9 cellular contexts compared by ENCODE assay signal in the genomic region with DNA sequence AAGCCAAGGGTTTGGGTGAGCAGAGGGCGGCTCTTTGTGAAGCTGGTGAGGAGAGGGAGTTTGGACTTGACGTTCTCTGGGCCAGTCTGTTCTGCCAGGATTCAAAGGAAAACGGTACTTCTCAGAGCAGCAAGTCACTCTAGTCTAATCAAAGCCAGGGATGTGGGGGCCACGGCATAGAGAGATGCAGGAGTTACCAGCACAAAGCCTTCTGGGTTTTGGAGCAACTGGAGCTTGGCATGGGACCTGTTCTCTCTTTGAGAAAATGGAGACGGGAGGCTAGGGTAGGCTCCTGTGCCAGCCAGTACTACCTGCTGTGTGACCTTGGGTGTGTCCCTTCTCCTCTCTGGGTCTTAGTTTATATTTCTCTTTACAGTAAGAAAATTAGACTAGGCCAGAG. TPM values are rescaled to one million over a fixed set of nuclear protein-coding genes. Genes with fewer than 3 reads are reported as not detected.
DNase-seq lines count a peak whose midpoint lies in the region; ATAC-seq, FAIRE-seq and TF ChIP-seq lines count a peak whose summit lies in the region.
"Had no signal": no experiment of that assay in that cellular context is flagged by ENCODE, and none has a peak within 500 bp of the region (broad histone marks: within the 10 kb centered on the region; RNA-seq: fewer than 3 reads in every experiment).

No MANE protein-coding gene starts in this region.

- H3K27me3 Mint-ChIP-seq in astrocyte (ENCODE audit: low read depth, unreplicated experiment): no peaks in the 10 kb centered on the region

- peak overlapping the region; percentile 80 for H3K4me2 ChIP-seq in HepG2 (ENCODE audit: low read depth, low read length)
- H3K4me2 ChIP-seq in astrocyte (ENCODE audit: low read length): peak overlapping the region; percentile 91

- H3K27ac Mint-ChIP-seq in astrocyte (ENCODE audit: unreplicated experiment): peak overlapping the region; percentile 51

- peaks cover 75% of the 10 kb centered on the region for H3K4me1 ChIP-seq in HepG2 (ENCODE audit: insufficient read depth, low read length)
- H3K4me1 ChIP-seq in right lobe of liver: peaks cover 0 to 44% (median 19%) of the 10 kb centered on the region in 4 donors
- peaks cover 19% of the 10 kb centered on the region for H3K4me1 ChIP-seq in astrocyte (ENCODE audit: insufficient read depth, low read length)
- H3K4me1 ChIP-seq in mesodermal cell (ENCODE audit: control insufficient read depth, insufficient read depth, low read length, poor library complexity, severe bottlenecking): peaks cover 17% of the 10 kb centered on the region

- CTCF ChIA-PET in HepG2 (lab: Yijun Ruan, JAX; ENCODE audit: low intra/inter-chr PET ratio, low total read pairs): no interaction called here

- FAIRE-seq in HepG2 (lab: Jason Lieb, UNC): no peak
- no peak for FAIRE-seq in astrocyte (lab: Jason Lieb, UNC)

- H3K4me3 ChIP-seq in HepG2 (replicated peaks in 1 of 3; ENCODE audit: insufficient read depth in 1 of 3, low read depth in 2 of 3, low read length in 3 of 3) (peak overlapping the region in 1 of 3 experiments; percentile 76; a peak in 3 of 6 replicates), right lobe of liver (no peak overlapping the region), astrocyte (ENCODE audit: insufficient read depth, low read depth, low read length) (peak overlapping the region; percentile 69), mesodermal cell (ENCODE audit: extremely low read depth, insufficient read depth, low read length, poor library complexity, severe bottlenecking) (peak overlapping the region; percentile 71)

- POLR2A ChIA-PET in HepG2 (lab: Yijun Ruan, JAX): interaction anchor here (0.6 kb wide), 1 partner anchor 39 kb away, joined by 4 read pairs; no protein-coding TSS in a partner anchor

- H3K27ac ChIP-seq in HepG2 (ENCODE audit: extremely low read length, insufficient read depth, low read length) (peak overlapping the region; percentile 7), right lobe of liver (no peak overlapping the region), astrocyte (ENCODE audit: low read depth, low read length) (no peak overlapping the region), mesodermal cell (ENCODE audit: low read depth, low read length, severe bottlenecking) (no peak overlapping the region)

- intact Hi-C loops in HepG2 (cut with micrococcal nuclease; ENCODE audit: unreplicated experiment): no loop called here
- intact Hi-C loops in right lobe of liver (cut with DNase I): no loop called here

- H4K20me1 ChIP-seq in HepG2 (ENCODE audit: insufficient read depth, low read length): peaks cover 2% of the 10 kb centered on the region; the same call in 1 of the 2 replicates
- peaks cover 49% of the 10 kb centered on the region for H4K20me1 ChIP-seq in astrocyte (ENCODE audit: insufficient read depth, low read length)

- BruUV-seq in HepG2 (replicated peaks; lab: Mats Ljungman, UMichigan): no TSS peak

- H3K36me3 Mint-ChIP-seq in astrocyte (ENCODE audit: low read depth, unreplicated experiment): peaks cover 32% of the 10 kb centered on the region

- H3K27me3 ChIP-seq in HepG2 (ENCODE audit: control insufficient read depth in 1 of 2, insufficient read depth in 2 of 2, low read length in 2 of 2): no peaks in the 10 kb centered on the region
- H3K27me3 ChIP-seq in right lobe of liver: no peaks in the 10 kb centered on the region
- H3K27me3 ChIP-seq in astrocyte (ENCODE audit: insufficient read depth, low read length): no peaks in the 10 kb centered on the region

- peak overlapping the region; percentile 90 for H3K4me3 Mint-ChIP-seq in astrocyte (ENCODE audit: unreplicated experiment)

- WGBS in HepG2 (ENCODE audit: low lambda C conversion rate): 86% methylated on average over 5 of the region's 5 CpGs
- 93% methylated on average over 2 of the region's 5 CpGs for WGBS in right lobe of liver (ENCODE audit: insufficient coverage, low coverage, low lambda C conversion rate, missing lambda C conversion rate)
- WGBS in mesodermal cell (ENCODE audit: insufficient coverage in 2 of 2), 2 experiments: 98 to 100% methylated on average over 4 of the region's 5 CpGs

- H2AFZ ChIP-seq in HepG2 (ENCODE audit: low read length) (no peak overlapping the region), astrocyte (ENCODE audit: low read depth, low read length) (no peak overlapping the region)

- TF ChIP-seq CTCF in HepG2 (CRISPR knock-in tag; IDR thresholded peaks at IDR 0.05) (no peak), right lobe of liver (IDR thresholded peaks at IDR 0.05) (no peak), astrocyte (IDR thresholded peaks at IDR 0.05; ENCODE audit: insufficient read depth, low read depth, low read length) (no peak), omental fat pad (IDR thresholded peaks at IDR 0.05) (no peak)

- ATAC-seq in HepG2 (no peak), right lobe of liver (no peak), HG03442 (IDR thresholded peaks at IDR 0.05; ENCODE audit: unreplicated experiment) (no peak), omental fat pad (ENCODE audit: low FRiP score) (no peak)

- TF ChIP-seq POLR2A in HepG2 (IDR thresholded peaks at IDR 0.05; ENCODE audit: insufficient read depth in 1 of 2, low read depth in 2 of 2, low read length in 2 of 2) (no peak), right lobe of liver (IDR thresholded peaks at IDR 0.05) (no peak)

- H3K9me3 Mint-ChIP-seq in astrocyte (ENCODE audit: unreplicated experiment): no peaks in the 10 kb centered on the region

- peak overlapping the region; percentile 84; the same call in 1 of the 2 replicates for H3K9ac ChIP-seq in HepG2 (ENCODE audit: insufficient read depth, low read depth, low read length)
- peak overlapping the region; percentile 97 for H3K9ac ChIP-seq in astrocyte (ENCODE audit: low read length)

- TF ChIP-seq EP300 in HepG2 (IDR thresholded peaks at IDR 0.05; ENCODE audit: low read depth in 2 of 2, low read length in 2 of 2) (no peak), HepG2 (CRISPR knock-in tag; IDR thresholded peaks at IDR 0.05; ENCODE audit: borderline replicate concordance) (no peak)

- H3K9me3 ChIP-seq in HepG2 (ENCODE audit: low read length) (no peaks in the 10 kb centered on the region), right lobe of liver (no peaks in the 10 kb centered on the region), astrocyte (ENCODE audit: insufficient read depth, low read depth, low read length) (no peaks in the 10 kb centered on the region), mesodermal cell (ENCODE audit: control insufficient read depth, low read length) (no peaks in the 10 kb centered on the region)

- DNase-seq in HepG2 (ENCODE audit: low spot score) (no peak), right lobe of liver (no peak), astrocyte (ENCODE audit: low read depth) (no peak), NCI-H1694 (lab: John Stamatoyannopoulos, UW) (no peak), omental fat pad (ENCODE audit: low spot score) (no peak), SKM-1 treated with dmso at 0.1 percent for 144 hours (lab: John Stamatoyannopoulos, UW; ENCODE audit: unreplicated experiment) (no peak)
- DNase-seq: amniotic stem cell had no signal

- no peak for TF ChIP-seq RAD21 in HepG2 (CRISPR knock-in tag; IDR thresholded peaks at IDR 0.05)

- peaks cover 50% of the 10 kb centered on the region for H3K79me2 ChIP-seq in HepG2 (ENCODE audit: insufficient read depth, low read length)
- H3K79me2 ChIP-seq in astrocyte (ENCODE audit: insufficient read depth, low read length): peaks cover 59% of the 10 kb centered on the region

- H3K4me1 Mint-ChIP-seq in astrocyte (ENCODE audit: low read depth, unreplicated experiment): peaks cover 31% of the 10 kb centered on the region

- H3K36me3 ChIP-seq in HepG2 (replicated peaks in 1 of 2; ENCODE audit: control insufficient read depth in 1 of 2, insufficient read depth in 2 of 2, low read length in 2 of 2) (peaks cover 14 to 33% of the 10 kb centered on the region in 2 experiments; a peak in 4 of 5 replicates), right lobe of liver (peaks cover 0 to 34% (median 14%) of the 10 kb centered on the region in 4 donors), astrocyte (ENCODE audit: insufficient read depth, low read length) (peaks cover 17% of the 10 kb centered on the region), mesodermal cell (ENCODE audit: control insufficient read depth, insufficient read depth, low read length) (peaks cover 58% of the 10 kb centered on the region)

- in situ Hi-C loops in HepG2 (cut with HindIII; ENCODE audit: extremely low pct_ligation_motif_present, low pct_unique_long_range_greater_than_20kb): no loop called here

RNA-seq across cellular contexts. Expression of a gene that starts 2.1 kb away (rescaled TPM):
- 67.8 and 70.7 TPM in 2 replicates for total RNA-seq in HepG2 (2016; rRNA removed; fragmentation: Illumina TruSeq; extraction: Trizol)
- 4.6 and 5.6 TPM in 2 replicates for total RNA-seq in HepG2 (2016; cell fraction: cytosol; rRNA removed; fragmentation: Illumina TruSeq; extraction: Trizol; ENCODE audit: low read depth)
- total RNA-seq in HepG2 (2016; cell fraction: insoluble cytoplasmic fraction; rRNA removed; fragmentation: Illumina TruSeq; extraction: Trizol): 62.2 and 69.2 TPM in 2 replicates
- 18.3 and 20.1 TPM in 2 replicates for total RNA-seq in HepG2 (2016; cell fraction: membrane; rRNA removed; fragmentation: Illumina TruSeq; extraction: Trizol)
- 43.1 and 47.6 TPM in 2 replicates for total RNA-seq in HepG2 (2016; cell fraction: nucleus; rRNA removed; fragmentation: Illumina TruSeq; extraction: Trizol)
- 29.6 and 35.3 TPM in 2 replicates for polyA plus RNA-seq in HepG2 (2011; rRNA removed)
- polyA plus RNA-seq in HepG2 (2011; cell fraction: cytosol; rRNA removed): 24.4 and 26.4 TPM in 2 replicates
- polyA plus RNA-seq in HepG2 (2011; cell fraction: nucleus; rRNA removed): 61.7 and 67.4 TPM in 2 replicates
- 17.6 and 25.1 TPM in 2 replicates for polyA plus RNA-seq in HepG2 (2012)
- polyA plus RNA-seq in HepG2 (2016; cell fraction: cytosol; fragmentation: Illumina TruSeq; extraction: Trizol; ENCODE audit: low read depth): 1.8 and 2.5 TPM in 2 replicates
- 31.0 and 40.7 TPM in 2 replicates for polyA plus RNA-seq in HepG2 (2016; cell fraction: insoluble cytoplasmic fraction; fragmentation: Illumina TruSeq; extraction: Trizol; ENCODE audit: low read depth)
- 6.7 and 7.2 TPM in 2 replicates for polyA plus RNA-seq in HepG2 (2016; cell fraction: membrane; fragmentation: Illumina TruSeq; extraction: Trizol; ENCODE audit: low read depth)
- 57.5 and 57.8 TPM in 2 replicates for polyA plus RNA-seq in HepG2 (2016; cell fraction: nucleus; fragmentation: Illumina TruSeq; extraction: Trizol; ENCODE audit: insufficient read depth, low read depth)
- polyA minus RNA-seq in HepG2 (2011; rRNA and poly(A)+ RNA removed; ENCODE audit: low replicate concordance): 48.5 and 59.2 TPM in 2 replicates
- polyA minus RNA-seq in HepG2 (2011; cell fraction: cytosol; rRNA and poly(A)+ RNA removed): 21.2 and 22.2 TPM in 2 replicates
- polyA minus RNA-seq in HepG2 (2011; cell fraction: nucleus; rRNA and poly(A)+ RNA removed): 18.9 and 23.6 TPM in 2 replicates
- 10 to 100 TPM; 26.0 to 39.6 (median 33.5) TPM for total RNA-seq in right lobe of liver
- total RNA-seq in astrocyte: 65.8 and 66.6 TPM in 2 replicates
- 34.1 TPM for polyA plus RNA-seq in mesodermal cell (2013, experiment 1 of 2)
- polyA plus RNA-seq in mesodermal cell (2013, experiment 2 of 2): 28.4 TPM
- total RNA-seq in omental fat pad: 10 to 100 TPM; 41.9 to 80.8 (median 49.0) TPM

RNA-seq across cellular contexts. Expression of a gene that starts 18.8 kb away (rescaled TPM):
- total RNA-seq in HepG2 (2016; rRNA removed; fragmentation: Illumina TruSeq; extraction: Trizol): 2.8 and 3.5 TPM in 2 replicates
- total RNA-seq in HepG2 (2016; cell fraction: cytosol; rRNA removed; fragmentation: Illumina TruSeq; extraction: Trizol; ENCODE audit: low read depth): 0.53 and 1.1 TPM in 2 replicates
- total RNA-seq in HepG2 (2016; cell fraction: insoluble cytoplasmic fraction; rRNA removed; fragmentation: Illumina TruSeq; extraction: Trizol): 3.1 and 3.8 TPM in 2 replicates
- total RNA-seq in HepG2 (2016; cell fraction: membrane; rRNA removed; fragmentation: Illumina TruSeq; extraction: Trizol): 1.3 and 1.9 TPM in 2 replicates
- total RNA-seq in HepG2 (2016; cell fraction: nucleus; rRNA removed; fragmentation: Illumina TruSeq; extraction: Trizol): 0.75 and 0.81 TPM in 2 replicates
- polyA plus RNA-seq in HepG2 (2011; rRNA removed): 2.6 TPM in 2 replicates
- 1.9 and 2.6 TPM in 2 replicates for polyA plus RNA-seq in HepG2 (2011; cell fraction: cytosol; rRNA removed)
- polyA plus RNA-seq in HepG2 (2011; cell fraction: nucleus; rRNA removed): 4.6 and 5.6 TPM in 2 replicates
- 3.4 and 4.3 TPM in 2 replicates for polyA plus RNA-seq in HepG2 (2012)
- polyA plus RNA-seq in HepG2 (2016; cell fraction: cytosol; fragmentation: Illumina TruSeq; extraction: Trizol; ENCODE audit: low read depth): 0.87 and 1.5 TPM in 2 replicates
- polyA plus RNA-seq in HepG2 (2016; cell fraction: insoluble cytoplasmic fraction; fragmentation: Illumina TruSeq; extraction: Trizol; ENCODE audit: low read depth): 1.5 and 1.7 TPM in 2 replicates
- 0.65 and 0.95 TPM in 2 replicates for polyA plus RNA-seq in HepG2 (2016; cell fraction: membrane; fragmentation: Illumina TruSeq; extraction: Trizol; ENCODE audit: low read depth)
- 1.8 and 2.3 TPM in 2 replicates for polyA plus RNA-seq in HepG2 (2016; cell fraction: nucleus; fragmentation: Illumina TruSeq; extraction: Trizol; ENCODE audit: insufficient read depth, low read depth)
- 0.26 and 2.1 TPM in 2 replicates for polyA minus RNA-seq in HepG2 (2011; rRNA and poly(A)+ RNA removed; ENCODE audit: low replicate concordance)
- 0.89 and 1.9 TPM in 2 replicates for polyA minus RNA-seq in HepG2 (2011; cell fraction: cytosol; rRNA and poly(A)+ RNA removed)
- 0.75 and 1.0 TPM in 2 replicates for polyA minus RNA-seq in HepG2 (2011; cell fraction: nucleus; rRNA and poly(A)+ RNA removed)
- total RNA-seq in right lobe of liver: 1 to 10 TPM in 2 of 6 experiments, under 1 TPM in 4; 0.56 to 1.3 (median 0.68) TPM
- 16.0 and 19.2 TPM in 2 replicates for total RNA-seq in astrocyte
- polyA plus RNA-seq in mesodermal cell (2013, experiment 1 of 2): 30.2 TPM
- polyA plus RNA-seq in mesodermal cell (2013, experiment 2 of 2): 33.3 TPM
- 1 to 10 TPM; 2.6 to 5.5 (median 3.1) TPM for total RNA-seq in omental fat pad

RNA-seq across cellular contexts. Expression of a gene that starts 23.9 kb away (rescaled TPM):
- total RNA-seq in HepG2 (2016; rRNA removed; fragmentation: Illumina TruSeq; extraction: Trizol) (2.3 and 3.0 TPM in 2 replicates), right lobe of liver (under 1 TPM; 0.27 to 0.87 (median 0.41) TPM), astrocyte (0.87 and 1.0 TPM in 2 replicates), omental fat pad (1 to 10 TPM in 3 of 4 donors, under 1 TPM in 1; 0.60 to 1.9 (median 1.2) TPM)
- total RNA-seq in HepG2 (2016; cell fraction: cytosol; rRNA removed; fragmentation: Illumina TruSeq; extraction: Trizol; ENCODE audit: low read depth): 0.62 and 0.71 TPM in 2 replicates
- total RNA-seq in HepG2 (2016; cell fraction: insoluble cytoplasmic fraction; rRNA removed; fragmentation: Illumina TruSeq; extraction: Trizol): 3.2 TPM in 2 replicates
- 1.4 and 1.7 TPM in 2 replicates for total RNA-seq in HepG2 (2016; cell fraction: membrane; rRNA removed; fragmentation: Illumina TruSeq; extraction: Trizol)
- 2.2 and 3.1 TPM in 2 replicates for total RNA-seq in HepG2 (2016; cell fraction: nucleus; rRNA removed; fragmentation: Illumina TruSeq; extraction: Trizol)
- polyA plus RNA-seq in HepG2 (2011; rRNA removed): 1.5 and 1.7 TPM in 2 replicates
- polyA plus RNA-seq in HepG2 (2011; cell fraction: cytosol; rRNA removed): 1.4 and 1.5 TPM in 2 replicates
- polyA plus RNA-seq in HepG2 (2011; cell fraction: nucleus; rRNA removed): 1.5 and 2.0 TPM in 2 replicates
- 0.89 and 1.6 TPM in 2 replicates for polyA plus RNA-seq in HepG2 (2012)
- 0.54 and 0.60 TPM in 2 replicates for polyA plus RNA-seq in HepG2 (2016; cell fraction: cytosol; fragmentation: Illumina TruSeq; extraction: Trizol; ENCODE audit: low read depth)
- polyA plus RNA-seq in HepG2 (2016; cell fraction: insoluble cytoplasmic fraction; fragmentation: Illumina TruSeq; extraction: Trizol; ENCODE audit: low read depth): 3.2 TPM in 2 replicates
- polyA plus RNA-seq in HepG2 (2016; cell fraction: membrane; fragmentation: Illumina TruSeq; extraction: Trizol; ENCODE audit: low read depth): 0.99 and 1.1 TPM in 2 replicates
- 5.3 and 6.6 TPM in 2 replicates for polyA plus RNA-seq in HepG2 (2016; cell fraction: nucleus; fragmentation: Illumina TruSeq; extraction: Trizol; ENCODE audit: insufficient read depth, low read depth)
- polyA minus RNA-seq in HepG2 (2011; rRNA and poly(A)+ RNA removed; ENCODE audit: low replicate concordance): 1.5 and 5.0 TPM in 2 replicates
- polyA minus RNA-seq in HepG2 (2011; cell fraction: cytosol; rRNA and poly(A)+ RNA removed): 0.53 and 0.69 TPM in 2 replicates
- polyA minus RNA-seq in HepG2 (2011; cell fraction: nucleus; rRNA and poly(A)+ RNA removed): 1.7 and 1.9 TPM in 2 replicates
- 3.9 TPM for polyA plus RNA-seq in mesodermal cell (2013, experiment 1 of 2)
- polyA plus RNA-seq in mesodermal cell (2013, experiment 2 of 2): 3.6 TPM

RNA-seq across cellular contexts. Expression of a gene that starts 27.3 kb away (rescaled TPM):
- not detected in 2 replicates for total RNA-seq in HepG2 (2016; rRNA removed; fragmentation: Illumina TruSeq; extraction: Trizol)
- total RNA-seq in HepG2 (2016; cell fraction: cytosol; rRNA removed; fragmentation: Illumina TruSeq; extraction: Trizol; ENCODE audit: low read depth): not detected in 2 replicates
- total RNA-seq in HepG2 (2016; cell fraction: insoluble cytoplasmic fraction; rRNA removed; fragmentation: Illumina TruSeq; extraction: Trizol): not detected in 2 replicates
- not detected in 2 replicates for total RNA-seq in HepG2 (2016; cell fraction: membrane; rRNA removed; fragmentation: Illumina TruSeq; extraction: Trizol)
- total RNA-seq in HepG2 (2016; cell fraction: nucleus; rRNA removed; fragmentation: Illumina TruSeq; extraction: Trizol): not detected in 2 replicates
- not detected in 2 replicates for polyA plus RNA-seq in HepG2 (2011; rRNA removed)
- polyA plus RNA-seq in HepG2 (2011; cell fraction: cytosol; rRNA removed): not detected in 2 replicates
- not detected in 2 replicates for polyA plus RNA-seq in HepG2 (2011; cell fraction: nucleus; rRNA removed)
- 0.09 and 0.12 TPM in 2 replicates for polyA plus RNA-seq in HepG2 (2012)
- polyA plus RNA-seq in HepG2 (2016; cell fraction: cytosol; fragmentation: Illumina TruSeq; extraction: Trizol; ENCODE audit: low read depth): not detected in 2 replicates
- not detected in 2 replicates for polyA plus RNA-seq in HepG2 (2016; cell fraction: insoluble cytoplasmic fraction; fragmentation: Illumina TruSeq; extraction: Trizol; ENCODE audit: low read depth)
- not detected in 2 replicates for polyA plus RNA-seq in HepG2 (2016; cell fraction: membrane; fragmentation: Illumina TruSeq; extraction: Trizol; ENCODE audit: low read depth)
- polyA plus RNA-seq in HepG2 (2016; cell fraction: nucleus; fragmentation: Illumina TruSeq; extraction: Trizol; ENCODE audit: insufficient read depth, low read depth): not detected in 2 replicates
- polyA minus RNA-seq in HepG2 (2011; rRNA and poly(A)+ RNA removed; ENCODE audit: low replicate concordance): 0.12 TPM in 1 of 2 replicates, not detected in the other
- polyA minus RNA-seq in HepG2 (2011; cell fraction: cytosol; rRNA and poly(A)+ RNA removed): not detected in 2 replicates
- not detected in 2 replicates for polyA minus RNA-seq in HepG2 (2011; cell fraction: nucleus; rRNA and poly(A)+ RNA removed)
- not detected for total RNA-seq in right lobe of liver
- total RNA-seq in astrocyte: not detected in 2 replicates
- not detected for polyA plus RNA-seq in mesodermal cell (2013, experiment 1 of 2)
- polyA plus RNA-seq in mesodermal cell (2013, experiment 2 of 2): not detected
- total RNA-seq in omental fat pad: not detected

RNA-seq across cellular contexts. Expression of a gene that starts 40.6 kb away (rescaled TPM):
- total RNA-seq in HepG2 (2016; rRNA removed; fragmentation: Illumina TruSeq; extraction: Trizol) (4.2 and 9.0 TPM in 2 replicates), right lobe of liver (1 to 10 TPM; 3.4 to 7.2 (median 5.9) TPM), astrocyte (16.7 and 17.3 TPM in 2 replicates), omental fat pad (10 to 100 TPM in 3 of 4 donors, 1 to 10 TPM in 1; 8.8 to 15.4 (median 11.3) TPM)
- total RNA-seq in HepG2 (2016; cell fraction: cytosol; rRNA removed; fragmentation: Illumina TruSeq; extraction: Trizol; ENCODE audit: low read depth): 5.8 and 6.9 TPM in 2 replicates
- total RNA-seq in HepG2 (2016; cell fraction: insoluble cytoplasmic fraction; rRNA removed; fragmentation: Illumina TruSeq; extraction: Trizol): 3.5 and 8.7 TPM in 2 replicates
- 5.1 and 5.2 TPM in 2 replicates for total RNA-seq in HepG2 (2016; cell fraction: membrane; rRNA removed; fragmentation: Illumina TruSeq; extraction: Trizol)
- total RNA-seq in HepG2 (2016; cell fraction: nucleus; rRNA removed; fragmentation: Illumina TruSeq; extraction: Trizol): 11.7 and 11.9 TPM in 2 replicates
- polyA plus RNA-seq in HepG2 (2011; rRNA removed): 6.1 and 6.8 TPM in 2 replicates
- polyA plus RNA-seq in HepG2 (2011; cell fraction: cytosol; rRNA removed): 3.9 and 4.6 TPM in 2 replicates
- 23.3 and 24.8 TPM in 2 replicates for polyA plus RNA-seq in HepG2 (2011; cell fraction: nucleus; rRNA removed)
- 4.1 and 4.7 TPM in 2 replicates for polyA plus RNA-seq in HepG2 (2012)
- 3.2 TPM in 2 replicates for polyA plus RNA-seq in HepG2 (2016; cell fraction: cytosol; fragmentation: Illumina TruSeq; extraction: Trizol; ENCODE audit: low read depth)
- 3.8 and 4.7 TPM in 2 replicates for polyA plus RNA-seq in HepG2 (2016; cell fraction: insoluble cytoplasmic fraction; fragmentation: Illumina TruSeq; extraction: Trizol; ENCODE audit: low read depth)
- polyA plus RNA-seq in HepG2 (2016; cell fraction: membrane; fragmentation: Illumina TruSeq; extraction: Trizol; ENCODE audit: low read depth): 2.9 and 3.0 TPM in 2 replicates
- 14.3 and 14.8 TPM in 2 replicates for polyA plus RNA-seq in HepG2 (2016; cell fraction: nucleus; fragmentation: Illumina TruSeq; extraction: Trizol; ENCODE audit: insufficient read depth, low read depth)
- polyA minus RNA-seq in HepG2 (2011; rRNA and poly(A)+ RNA removed; ENCODE audit: low replicate concordance): 21.3 and 41.3 TPM in 2 replicates
- 1.7 and 3.0 TPM in 2 replicates for polyA minus RNA-seq in HepG2 (2011; cell fraction: cytosol; rRNA and poly(A)+ RNA removed)
- polyA minus RNA-seq in HepG2 (2011; cell fraction: nucleus; rRNA and poly(A)+ RNA removed): 24.1 and 26.1 TPM in 2 replicates
- 10.3 TPM for polyA plus RNA-seq in mesodermal cell (2013, experiment 1 of 2)
- 9.6 TPM for polyA plus RNA-seq in mesodermal cell (2013, experiment 2 of 2)

Comparison
In these comparisons a context has a peak if more than half of its experiments do, and no peak if none do; other contexts are left out.
1. H3K4me3 ChIP-seq: peak in astrocyte (single experiment) and mesodermal cell (single experiment); none in right lobe of liver (0 of 3).